16 cellular contexts compared by ENCODE assay signal in the genomic region with DNA sequence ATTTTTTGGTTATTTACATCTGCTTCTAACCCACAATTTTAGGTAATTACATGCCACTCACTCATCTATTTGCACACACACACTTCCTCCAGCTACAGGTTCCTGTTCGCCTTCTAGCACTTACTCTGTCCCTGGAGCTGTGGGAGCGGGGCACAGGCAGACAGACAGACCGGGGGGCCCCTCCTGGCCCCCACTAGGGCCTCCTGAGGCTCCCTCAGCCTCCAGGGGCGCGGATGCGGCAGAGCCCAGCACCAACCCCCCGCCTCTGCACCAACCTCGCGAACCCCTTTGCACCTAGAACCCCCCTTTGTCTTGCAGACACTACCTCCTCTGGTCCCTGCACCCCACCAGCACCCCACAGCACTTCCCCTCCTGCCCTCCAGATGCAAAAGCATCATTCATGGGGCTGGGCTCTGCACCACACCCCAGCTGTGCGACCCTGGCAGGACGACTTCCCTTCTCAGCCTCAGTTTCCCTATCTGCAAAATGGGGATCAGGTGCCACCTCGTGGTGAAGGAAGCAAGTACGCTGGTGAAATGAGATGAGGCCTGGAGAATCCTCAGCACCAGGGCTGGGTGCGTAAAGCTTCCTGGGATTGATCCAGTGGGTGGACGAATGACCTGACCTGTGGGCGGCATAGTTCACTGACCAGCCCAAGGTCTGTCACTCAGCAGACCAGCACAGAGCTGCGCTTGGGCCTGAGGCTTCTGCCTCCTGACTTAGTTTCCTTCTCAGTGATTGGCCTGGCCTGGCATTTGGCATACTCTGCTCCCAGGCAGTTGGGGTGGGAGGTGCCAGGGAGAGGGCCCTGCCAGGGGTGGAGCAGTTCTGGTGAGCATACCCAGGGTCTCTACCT. TPM values are rescaled to one million over a fixed set of nuclear protein-coding genes. Genes with fewer than 3 reads are reported as not detected.
DNase-seq lines count a peak whose midpoint lies in the region; ATAC-seq, FAIRE-seq and TF ChIP-seq lines count a peak whose summit lies in the region.
"Had no signal": no experiment of that assay in that cellular context is flagged by ENCODE, and none has a peak within 500 bp of the region (broad histone marks: within the 10 kb centered on the region; RNA-seq: fewer than 3 reads in every experiment).

No MANE protein-coding gene starts in this region.

- H3K36me3 ChIP-seq in WERI-Rb-1 (peaks cover 33% of the 10 kb centered on the region), lower lobe of right lung (no peaks in the 10 kb centered on the region), thyroid gland (no peaks in the 10 kb centered on the region)

- peaks cover 7% of the 10 kb centered on the region for H3K9me3 ChIP-seq in WERI-Rb-1 (ENCODE audit: severe bottlenecking)
- H3K9me3 ChIP-seq in lower lobe of right lung: peaks cover 14% of the 10 kb centered on the region
- H3K9me3 ChIP-seq in thyroid gland: no peaks in the 10 kb centered on the region

- CTCF ChIA-PET in Calu3 (lab: Charles Lee): interaction anchor here (0.7 kb wide), 1 partner anchor 8 kb away, joined by 3 read pairs; no protein-coding TSS in a partner anchor

- H3K4me1 ChIP-seq in lower lobe of right lung: no peaks in the 10 kb centered on the region
- no peaks in the 10 kb centered on the region for H3K4me1 ChIP-seq in thyroid gland
- H3K4me1 ChIP-seq: parathyroid adenoma had no signal

- H3K27me3 ChIP-seq in WERI-Rb-1 (ENCODE audit: insufficient read depth, low read depth, severe bottlenecking): no peaks in the 10 kb centered on the region
- no peaks in the 10 kb centered on the region for H3K27me3 ChIP-seq in lower lobe of right lung (ENCODE audit: low read depth)
- no peaks in the 10 kb centered on the region for H3K27me3 ChIP-seq in thyroid gland
- H3K27me3 ChIP-seq: dorsolateral prefrontal cortex had no signal

- H3K4me3 ChIP-seq in WERI-Rb-1 (ENCODE audit: low read depth, low read length) (no peak overlapping the region), lower lobe of right lung (no peak overlapping the region), thyroid gland (replicated peaks in 1 of 3) (no peak overlapping the region)
- H3K4me3 ChIP-seq: dorsolateral prefrontal cortex had no signal

- WGBS in thyroid gland, 2 donors: 84 to 87% methylated on average over 16 of the region's 17 CpGs

- H3K4me3 Mint-ChIP-seq in Calu3 (ENCODE audit: low read depth, unreplicated experiment): no peak overlapping the region
- H3K4me3 Mint-ChIP-seq in nephron progenitor cell: no peak overlapping the region

- H3K36me3 Mint-ChIP-seq in Calu3 (ENCODE audit: insufficient read depth, unreplicated experiment): peaks cover 4% of the 10 kb centered on the region
- H3K36me3 Mint-ChIP-seq in nephron progenitor cell (ENCODE audit: low read depth): peaks cover 47% of the 10 kb centered on the region

- TF ChIP-seq CTCF in Calu3 (IDR thresholded peaks at IDR 0.05; ENCODE audit: unreplicated experiment): peak; percentile 37
- peak; percentile 40 for TF ChIP-seq CTCF in WERI-Rb-1 (IDR thresholded peaks at IDR 0.05; ENCODE audit: low read depth, low read length)
- TF ChIP-seq CTCF in lower lobe of right lung (IDR thresholded peaks at IDR 0.05): no peak
- TF ChIP-seq CTCF in nephron progenitor cell (IDR thresholded peaks at IDR 0.05): no peak
- no peak for TF ChIP-seq CTCF in thyroid gland (IDR thresholded peaks at IDR 0.05)

- no peaks in the 10 kb centered on the region for H3K4me1 Mint-ChIP-seq in Calu3 (ENCODE audit: low read depth, unreplicated experiment)
- peaks cover 28% of the 10 kb centered on the region for H3K4me1 Mint-ChIP-seq in nephron progenitor cell

- intact Hi-C loops in Calu3 (cut with micrococcal nuclease; ENCODE audit: unreplicated experiment): no loop called here
- intact Hi-C loops in lower lobe of right lung (cut with DNase I): no loop called here
- intact Hi-C loops in thyroid gland (cut with DNase I): no loop called here

- peaks cover 85% of the 10 kb centered on the region for H3K27me3 Mint-ChIP-seq in Calu3 (ENCODE audit: unreplicated experiment)
- H3K27me3 Mint-ChIP-seq in nephron progenitor cell (ENCODE audit: low read depth, poor library complexity): peaks cover 9% of the 10 kb centered on the region

- H3K27ac ChIP-seq in WERI-Rb-1: no peak overlapping the region
- no peak overlapping the region for H3K27ac ChIP-seq in lower lobe of right lung
- no peak overlapping the region for H3K27ac ChIP-seq in thyroid gland
- H3K27ac ChIP-seq: dorsolateral prefrontal cortex, parathyroid adenoma had no signal

- no TSS peak for BruUV-seq in Calu3 (replicated peaks; lab: Mats Ljungman, UMichigan)

- ATAC-seq in lower lobe of right lung: no peak
- ATAC-seq: activated naive CD4-positive, alpha-beta T cell treated with anti-CD3 and anti-CD28 coated beads, Interleukin-2, amount 50 U/mL, for 72 hours had no signal

- H3K27ac Mint-ChIP-seq in Calu3 (ENCODE audit: unreplicated experiment) (no peak overlapping the region), nephron progenitor cell (no peak overlapping the region)
- H3K27ac Mint-ChIP-seq: activated naive CD4-positive, alpha-beta T cell treated with anti-CD3 and anti-CD28 coated beads, Interleukin-2, amount 50 U/mL, for 72 hours had no signal

- H3K9me3 Mint-ChIP-seq in Calu3 (ENCODE audit: low read depth, unreplicated experiment) (peaks cover 4% of the 10 kb centered on the region), nephron progenitor cell (peaks cover 21% of the 10 kb centered on the region)

- TF ChIP-seq POLR2A in H54 (IDR thresholded peaks at IDR 0.05; ENCODE audit: low read depth, low read length) (0 out of 2 replicates have a peak, but pooled peaks have one; percentile 6), thyroid gland (IDR thresholded peaks at IDR 0.05) (no peak)

- DNase-seq in Calu3: no peak
- DNase-seq in H54 (ENCODE audit: insufficient read length, low spot score): no peak
- DNase-seq in WERI-Rb-1: peak; percentile 5
- peak; percentile 25 for DNase-seq in lower lobe of right lung
- no peak for DNase-seq in SKM-1 treated with dmso at 0.1 percent for 144 hours (lab: John Stamatoyannopoulos, UW; ENCODE audit: unreplicated experiment)
- no peak for DNase-seq in nephron progenitor cell
- no peak for DNase-seq in thyroid gland
- no peak for DNase-seq in AG08395 (ENCODE audit: low spot score)
- DNase-seq: activated CD4-positive, alpha-beta T cell treated with anti-CD3 and anti-CD28 coated beads for 48 hours; NCI-H1048; stimulated activated CD4-positive, alpha-beta T cell treated with anti-CD3 and anti-CD28 coated beads, Interleukin-4, amount 100 ng/mL, for 1 hour; stimulated activated naive CD4-positive, alpha-beta T cell treated with Interleukin-2 at 50 U/mL for 16 hours had no signal

- FAIRE-seq in H54 (lab: Jason Lieb, UNC): no peak
- FAIRE-seq: D721Med had no signal

RNA-seq across cellular contexts. Expression of a gene that starts 37.9 kb away (rescaled TPM):
- total RNA-seq in Calu3 (2022) (0.27 TPM in 1 of 2 replicates, not detected in the other), lower lobe of right lung (1.4 TPM), thyroid gland (under 1 TPM; 0.11 to 0.96 (median 0.54) TPM)

Comparison
In these comparisons a context has a peak if more than half of its experiments do, and no peak if none do; other contexts are left out.
1. DNase-seq: peak in WERI-Rb-1 (single experiment) and lower lobe of right lung (single experiment); none in Calu3 (single experiment), H54 (single experiment), SKM-1 treated with dmso at 0.1 percent for 144 hours (single experiment), nephron progenitor cell (single experiment), thyroid gland (0 of 2) and AG08395 (single experiment).
2. CTCF ChIP-seq: peak in Calu3 (single experiment) and WERI-Rb-1 (single experiment); none in lower lobe of right lung (single experiment), nephron progenitor cell (single experiment) and thyroid gland (0 of 6).